ENCODE assay signal across 12 cellular contexts in the genomic region with DNA sequence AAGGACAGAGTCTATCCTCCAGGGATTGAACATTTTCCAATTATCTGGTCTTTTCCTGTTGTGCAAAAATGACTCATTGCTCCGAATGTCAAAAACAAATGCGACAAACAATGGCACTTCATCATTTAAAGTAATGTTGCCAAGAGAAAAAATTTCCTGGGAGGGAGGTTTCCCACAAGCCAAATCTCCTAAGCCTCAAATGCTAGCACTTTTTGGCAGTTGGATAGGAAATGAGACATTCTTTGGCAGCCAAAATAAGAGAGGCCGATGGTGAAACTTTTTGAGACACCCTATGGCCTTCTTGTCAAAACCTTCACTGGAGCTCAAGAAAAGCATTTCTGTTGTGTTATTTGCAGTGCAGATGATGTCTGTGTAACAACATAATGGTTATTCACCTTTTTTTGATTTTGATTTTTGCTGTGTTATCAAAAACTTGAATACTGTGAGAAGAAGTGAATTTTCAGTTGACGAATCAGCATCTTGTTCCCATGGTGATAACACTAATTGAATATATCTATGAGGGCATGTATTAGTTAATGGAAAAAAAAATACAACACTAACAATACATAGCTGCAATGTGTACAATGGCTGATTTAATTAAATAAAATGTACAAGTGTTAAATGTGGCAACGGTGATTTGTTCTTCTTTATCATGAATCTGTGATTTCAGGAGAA.
A peak's percentile ranks its signal among the peaks of the same experiment; 100 is the strongest.
DNase-seq lines count a peak whose midpoint lies in the region; ATAC-seq and TF ChIP-seq lines count a peak whose summit lies in the region.
"Had no signal": no experiment of that assay in that cellular context is flagged by ENCODE, and none has a peak within 500 bp of the region (broad histone marks: within the 10 kb centered on the region; RNA-seq: fewer than 3 reads in every experiment).

No MANE protein-coding gene starts in this region.

- ATAC-seq in body of pancreas = peak; percentile 56
- peak; percentile 54 to 86 (median 78) for ATAC-seq in heart right ventricle
- no peak for ATAC-seq in HG03196 (IDR thresholded peaks at IDR 0.05; ENCODE audit: unreplicated experiment)
- ATAC-seq: WTC11 had no signal

- H3K36me3 ChIP-seq in body of pancreas (replicated peaks in 1 of 2; ENCODE audit: insufficient read depth in 1 of 2, low read depth in 2 of 2) = no peaks in the 10 kb centered on the region
- H3K36me3 ChIP-seq in heart right ventricle = peaks cover 0 to 33% (median 0%) of the 10 kb centered on the region in 9 donors
- peaks cover 0 to 10% (median 3%) of the 10 kb centered on the region in 4 donors for H3K36me3 ChIP-seq in stomach
- H3K36me3 ChIP-seq: Peyer's patch had no signal

- H3K27ac ChIP-seq in body of pancreas (no peak overlapping the region), heart right ventricle (peak overlapping the region in 9 of 10 donors; percentile 20 to 82 (median 63)), stomach (peak overlapping the region in 3 of 5 donors; percentile 20 to 41 (median 27))
- H3K27ac ChIP-seq: Peyer's patch had no signal

- intact Hi-C loops in body of pancreas (cut with DNase I) = no loop called here
- intact Hi-C loops in heart right ventricle (cut with DNase I) = no loop called here
- intact Hi-C loops in stomach (cut with DNase I; ENCODE audit: low total_unique reads) = no loop called here

- no peak for TF ChIP-seq EP300 in stomach (IDR thresholded peaks at IDR 0.05)

- H3K9me3 ChIP-seq in body of pancreas = no peaks in the 10 kb centered on the region
- H3K9me3 ChIP-seq in heart right ventricle = no peaks in the 10 kb centered on the region
- no peaks in the 10 kb centered on the region for H3K9me3 ChIP-seq in stomach
- H3K9me3 ChIP-seq: Peyer's patch had no signal

- H3K4me3 ChIP-seq in body of pancreas (no peak overlapping the region), heart right ventricle (no peak overlapping the region), stomach (no peak overlapping the region)
- H3K4me3 ChIP-seq: Peyer's patch had no signal

- 72 to 79% methylated on average over 5 of the region's 5 CpGs for WGBS in body of pancreas, 2 donors
- 45 to 47% methylated on average over 5 of the region's 5 CpGs for WGBS in heart right ventricle, 2 donors
- WGBS in stomach, 5 donors = 58 to 75% (median 67%) methylated on average over 5 of the region's 5 CpGs

- H3K4me1 ChIP-seq in body of pancreas (no peaks in the 10 kb centered on the region), heart right ventricle (peaks cover 0 to 44% (median 33%) of the 10 kb centered on the region in 9 donors), stomach (peaks cover 0 to 25% (median 12%) of the 10 kb centered on the region in 4 donors)
- H3K4me1 ChIP-seq: Peyer's patch had no signal

- TF ChIP-seq POLR2A in body of pancreas (IDR thresholded peaks at IDR 0.05) (no peak), stomach (IDR thresholded peaks at IDR 0.05) (no peak)

- DNase-seq in H4 (ENCODE audit: low spot score) (peak; percentile 36), body of pancreas (peak in 1 of 4 donors; percentile 10), heart right ventricle (peak in 1 of 2 donors; percentile 55), stomach (no peak), NCI-H2171 (lab: John Stamatoyannopoulos, UW) (no peak)
- no peak for DNase-seq in stimulated activated CD4-positive, alpha-beta T cell treated with anti-CD3 and anti-CD28 coated beads, Interleukin-1b, Interleukin-23, amount 100 ng/mL, for 48 hours
- no peak for DNase-seq in effector CD4-positive, alpha-beta T cell
- DNase-seq: activated effector memory CD4-positive, alpha-beta T cell treated with anti-CD3 and anti-CD28 coated beads, Interleukin-2, amount 50 U/mL, for 16 hours; NCI-H1930; Peyer's patch had no signal

- TF ChIP-seq CTCF in body of pancreas (IDR thresholded peaks at IDR 0.05) = no peak
- TF ChIP-seq CTCF in heart right ventricle (IDR thresholded peaks at IDR 0.05) = no peak
- no peak for TF ChIP-seq CTCF in stomach (IDR thresholded peaks at IDR 0.05)

- H3K27me3 ChIP-seq in body of pancreas (no peaks in the 10 kb centered on the region), heart right ventricle (no peaks in the 10 kb centered on the region), stomach (no peaks in the 10 kb centered on the region)
- H3K27me3 ChIP-seq: Peyer's patch had no signal

Comparison
In these comparisons a context has a peak if more than half of its experiments do, and no peak if none do; other contexts are left out.
1. H3K27ac ChIP-seq: peak in heart right ventricle (9 of 10) and stomach (3 of 5); none in body of pancreas (0 of 4).